In the genomic region with DNA sequence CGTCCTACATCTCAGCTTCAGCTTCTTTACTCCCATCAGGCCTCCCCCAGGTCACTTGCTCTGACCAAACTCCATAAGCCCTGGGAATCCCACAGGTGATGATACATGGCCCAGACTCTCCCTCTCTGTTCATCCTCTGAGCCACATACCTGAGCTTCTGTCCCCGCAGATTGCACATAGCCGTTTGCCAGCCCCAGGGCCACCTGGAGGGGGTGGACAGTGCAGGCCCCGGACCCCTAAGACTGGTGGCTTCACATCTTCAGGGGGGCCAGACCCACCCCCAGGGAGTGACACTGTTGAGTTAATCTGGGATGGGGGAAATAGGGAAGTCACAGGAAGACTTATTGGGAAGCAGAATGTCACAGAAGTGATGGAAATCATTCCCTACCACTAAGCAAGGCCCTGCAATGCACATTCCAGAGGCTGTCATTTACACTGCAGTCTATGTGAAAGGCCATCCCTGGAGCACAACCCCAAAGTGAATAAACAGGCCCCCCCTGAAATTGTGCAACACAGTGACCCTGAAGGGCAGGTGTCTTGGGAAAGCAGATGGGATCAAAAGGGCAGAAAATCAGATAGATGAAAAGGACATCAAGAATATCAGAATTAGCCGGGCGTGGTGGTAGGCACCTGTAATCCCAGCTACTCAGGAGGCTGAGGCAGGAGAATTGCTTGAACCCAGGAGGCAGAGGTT, we compare ENCODE assay signal across 9 cellular contexts. TPM values are rescaled to one million over a fixed set of nuclear protein-coding genes. Genes with fewer than 3 reads are reported as not detected.
DNase-seq lines count a peak whose midpoint lies in the region; ATAC-seq and TF ChIP-seq lines count a peak whose summit lies in the region.
"Had no signal": no experiment of that assay in that cellular context is flagged by ENCODE, and none has a peak within 500 bp of the region (broad histone marks: within the 10 kb centered on the region; RNA-seq: fewer than 3 reads in every experiment).

No MANE protein-coding gene starts in this region.

- POLR2A ChIA-PET in activated CD4-positive, alpha-beta memory T cell treated with anti-CD3 and anti-CD28 coated beads, Interleukin-2, amount 10 ng/mL, durations not matched to agents 7 days and 5 days (lab: Charles Lee), result interaction anchor here (1.1 to 2.2 kb wide), 4 partner anchors 10 to 226 kb away, joined by 3 to 11 read pairs (median 6); a partner anchor contains a TSS

- no peak for TF ChIP-seq EP300 in stomach (IDR thresholded peaks at IDR 0.05)

- peaks cover 61% of the 10 kb centered on the region for H3K36me3 Mint-ChIP-seq in activated naive CD4-positive, alpha-beta T cell treated with anti-CD3 and anti-CD28 coated beads, Interleukin-2, amount 10 ng/mL, durations not matched to agents 7 days and 5 days
- peaks cover 66% of the 10 kb centered on the region for H3K36me3 Mint-ChIP-seq in activated CD4-positive, alpha-beta memory T cell treated with anti-CD3 and anti-CD28 coated beads, Interleukin-2, amount 10 ng/mL, durations not matched to agents 7 days and 5 days (ENCODE audit: low read depth)

- intact Hi-C loops in stomach (cut with DNase I; ENCODE audit: low total_unique reads), result no loop called here

- peaks cover 0 to 3% (median 0%) of the 10 kb centered on the region in 3 donors for H3K27me3 ChIP-seq in stomach

- H3K4me3 Mint-ChIP-seq in activated naive CD4-positive, alpha-beta T cell treated with anti-CD3 and anti-CD28 coated beads, Interleukin-2, amount 10 ng/mL, durations not matched to agents 7 days and 5 days, result peak overlapping the region; percentile 98
- peak overlapping the region; percentile 67 for H3K4me3 Mint-ChIP-seq in activated CD4-positive, alpha-beta memory T cell treated with anti-CD3 and anti-CD28 coated beads, Interleukin-2, amount 10 ng/mL, durations not matched to agents 7 days and 5 days

- peaks cover 42 to 57% (median 54%) of the 10 kb centered on the region in 4 donors for H3K4me1 ChIP-seq in stomach

- H3K27ac ChIP-seq in stomach, result peak overlapping the region; percentile 25 to 45 (median 39)

- no peaks in the 10 kb centered on the region for H3K9me3 ChIP-seq in stomach
- H3K9me3 ChIP-seq: mucosa of descending colon had no signal

- no peak for DNase-seq in activated naive CD4-positive, alpha-beta T cell treated with anti-CD3 and anti-CD28 coated beads, Interleukin-2, amount 10 ng/mL, durations not matched to agents 7 days and 5 days
- no peak for DNase-seq in activated naive CD4-positive, alpha-beta T cell treated with anti-CD3 and anti-CD28 coated beads, Interleukin-2, amount 50 U/mL, for 16 hours
- DNase-seq in activated CD4-positive, alpha-beta memory T cell treated with anti-CD3 and anti-CD28 coated beads, Interleukin-2, amount 10 ng/mL, durations not matched to agents 7 days and 5 days, result no peak
- DNase-seq in left lobe of liver (ENCODE audit: low spot score) (peak; percentile 79), stomach (no peak), NCI-H2227 treated with DMSO at 0.1 percent for 48 hours (lab: John Stamatoyannopoulos, UW) (no peak), GOT3 (lab: John Stamatoyannopoulos, UW) (no peak)

- ATAC-seq in left lobe of liver, result peak; percentile 5
- no peak for ATAC-seq in GM18861 (IDR thresholded peaks at IDR 0.05; ENCODE audit: unreplicated experiment)

- H3K27ac Mint-ChIP-seq in activated naive CD4-positive, alpha-beta T cell treated with anti-CD3 and anti-CD28 coated beads, Interleukin-2, amount 10 ng/mL, durations not matched to agents 7 days and 5 days, result peak overlapping the region; percentile 87
- H3K27ac Mint-ChIP-seq in activated CD4-positive, alpha-beta memory T cell treated with anti-CD3 and anti-CD28 coated beads, Interleukin-2, amount 10 ng/mL, durations not matched to agents 7 days and 5 days, result peak overlapping the region; percentile 6

- CTCF ChIA-PET in activated naive CD4-positive, alpha-beta T cell treated with anti-CD3 and anti-CD28 coated beads, Interleukin-2, amount 10 ng/mL, durations not matched to agents 7 days and 5 days (lab: Charles Lee), result interaction anchor here (0.7 to 4.3 kb wide), 15 partner anchors 10 to 78 kb away, joined by 3 to 27 read pairs (median 6); a partner anchor contains a TSS
- CTCF ChIA-PET in activated CD4-positive, alpha-beta memory T cell treated with anti-CD3 and anti-CD28 coated beads, Interleukin-2, amount 10 ng/mL, durations not matched to agents 7 days and 5 days (lab: Charles Lee), result interaction anchor here (0.8 to 2.8 kb wide), 15 partner anchors 11 to 192 kb away, joined by 3 to 12 read pairs (median 4); a partner anchor contains a TSS

- 60 to 81% (median 70%) methylated on average over 6 of the region's 6 CpGs for WGBS in stomach, 5 donors

- H3K36me3 ChIP-seq in stomach, result peaks cover 45 to 62% (median 54%) of the 10 kb centered on the region in 4 donors

- TF ChIP-seq CTCF in stomach (IDR thresholded peaks at IDR 0.05), result no peak

- no peaks in the 10 kb centered on the region for H3K9me3 Mint-ChIP-seq in activated naive CD4-positive, alpha-beta T cell treated with anti-CD3 and anti-CD28 coated beads, Interleukin-2, amount 10 ng/mL, durations not matched to agents 7 days and 5 days
- no peaks in the 10 kb centered on the region for H3K9me3 Mint-ChIP-seq in activated CD4-positive, alpha-beta memory T cell treated with anti-CD3 and anti-CD28 coated beads, Interleukin-2, amount 10 ng/mL, durations not matched to agents 7 days and 5 days

- peaks cover 57% of the 10 kb centered on the region for H3K4me1 Mint-ChIP-seq in activated naive CD4-positive, alpha-beta T cell treated with anti-CD3 and anti-CD28 coated beads, Interleukin-2, amount 10 ng/mL, durations not matched to agents 7 days and 5 days
- H3K4me1 Mint-ChIP-seq in activated CD4-positive, alpha-beta memory T cell treated with anti-CD3 and anti-CD28 coated beads, Interleukin-2, amount 10 ng/mL, durations not matched to agents 7 days and 5 days, result peaks cover 54% of the 10 kb centered on the region

- H3K4me3 ChIP-seq in stomach, result peak overlapping the region in 1 of 4 donors; percentile 91
- H3K4me3 ChIP-seq: mucosa of descending colon had no signal

- no peak for TF ChIP-seq POLR2A in stomach (IDR thresholded peaks at IDR 0.05)

- H3K27me3 Mint-ChIP-seq in activated naive CD4-positive, alpha-beta T cell treated with anti-CD3 and anti-CD28 coated beads, Interleukin-2, amount 10 ng/mL, durations not matched to agents 7 days and 5 days, result peaks cover 5% of the 10 kb centered on the region
- peaks cover 3% of the 10 kb centered on the region for H3K27me3 Mint-ChIP-seq in activated CD4-positive, alpha-beta memory T cell treated with anti-CD3 and anti-CD28 coated beads, Interleukin-2, amount 10 ng/mL, durations not matched to agents 7 days and 5 days

RNA-seq across cellular contexts. Expression of a gene that starts 2.2 kb away (rescaled TPM):
- total RNA-seq in activated CD4-positive, alpha-beta memory T cell treated with anti-CD3 and anti-CD28 coated beads, Interleukin-2, amount 10 ng/mL, durations not matched to agents 7 days and 5 days, result 10 to 100 TPM; 44.0 to 45.0 TPM
- total RNA-seq in left lobe of liver, result 23.3 TPM
- total RNA-seq in stomach, result 10 to 100 TPM in 3 of 5 donors, 1 to 10 TPM in 2; 2.9 to 50.4 (median 10.7) TPM
- polyA plus RNA-seq in stomach, result 10 to 100 TPM; 15.9 to 32.7 (median 17.3) TPM

RNA-seq across cellular contexts. Expression of a gene that starts 2.4 kb away (rescaled TPM):
- total RNA-seq in activated CD4-positive, alpha-beta memory T cell treated with anti-CD3 and anti-CD28 coated beads, Interleukin-2, amount 10 ng/mL, durations not matched to agents 7 days and 5 days, result 10 to 100 TPM; 52.8 to 53.8 TPM
- total RNA-seq in left lobe of liver (74.8 TPM), stomach (100 to 1,000 TPM in 1 of 5 donors, 10 to 100 TPM in 3, 1 to 10 TPM in 1; 9.3 to 119 (median 75.8) TPM)
- polyA plus RNA-seq in stomach, result 10 to 100 TPM; 33.6 to 59.8 (median 54.5) TPM

RNA-seq across cellular contexts. Expression of a gene that starts 6.0 kb away (rescaled TPM):
- under 1 TPM; 0.53 to 0.60 TPM for total RNA-seq in activated CD4-positive, alpha-beta memory T cell treated with anti-CD3 and anti-CD28 coated beads, Interleukin-2, amount 10 ng/mL, durations not matched to agents 7 days and 5 days
- total RNA-seq in left lobe of liver (0.55 TPM), stomach (1 to 10 TPM in 1 of 5 donors, under 1 TPM in 2, not detected in 2; under 0.01 to 1.5 (median 0.87) TPM)
- under 1 TPM in 2 of 3 donors, not detected in 1; 0.19 to 0.88 TPM for polyA plus RNA-seq in stomach

RNA-seq across cellular contexts. Expression of a gene that starts 6.1 kb away (rescaled TPM):
- total RNA-seq in activated CD4-positive, alpha-beta memory T cell treated with anti-CD3 and anti-CD28 coated beads, Interleukin-2, amount 10 ng/mL, durations not matched to agents 7 days and 5 days, result 10 to 100 TPM; 11.4 to 13.0 TPM
- total RNA-seq in left lobe of liver (40.3 TPM), stomach (10 to 100 TPM in 2 of 5 donors, 1 to 10 TPM in 2, not detected in 1; 8.0 to 24.8 (median 14.5) TPM)
- polyA plus RNA-seq in stomach, result 10 to 100 TPM; 21.5 to 29.9 (median 24.5) TPM

RNA-seq across cellular contexts. Expression of a gene that starts 10.0 kb away (rescaled TPM):
- total RNA-seq in activated CD4-positive, alpha-beta memory T cell treated with anti-CD3 and anti-CD28 coated beads, Interleukin-2, amount 10 ng/mL, durations not matched to agents 7 days and 5 days, result 10 to 100 TPM; 29.7 to 32.1 TPM
- total RNA-seq in left lobe of liver (19.2 TPM), stomach (100 to 1,000 TPM in 1 of 5 donors, 10 to 100 TPM in 4; 14.3 to 140 (median 20.7) TPM)
- 10 to 100 TPM; 35.1 to 45.4 (median 37.4) TPM for polyA plus RNA-seq in stomach
